ENCODE assay signal across 1 cellular context in the genomic region with DNA sequence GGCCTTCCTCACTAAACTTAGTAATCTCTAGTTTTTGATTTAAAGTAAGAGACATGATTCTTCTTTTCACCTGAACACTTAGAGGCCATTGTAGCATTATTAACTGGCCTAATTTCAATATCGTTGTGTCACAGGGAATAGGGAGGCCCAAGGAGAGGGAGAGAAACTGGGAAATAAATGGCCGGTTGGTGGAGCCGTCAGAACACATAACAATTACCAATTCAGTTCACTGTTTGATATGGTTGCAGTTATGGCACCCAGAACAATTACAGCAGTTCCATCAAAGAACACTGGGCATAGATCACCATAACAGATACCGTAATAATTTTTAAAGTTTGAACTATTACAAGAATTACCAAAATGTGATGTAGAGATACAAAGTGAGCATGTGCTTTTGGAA.
TF ChIP-seq lines count a peak whose summit lies in the region.

No MANE protein-coding gene starts in this region.

TF ChIP-seq in HepG2, 621 proteins besides CTCF, POLR2A, EP300 and RAD21:
- TF ChIP-seq STAG1 (CRISPR knock-in tag; IDR thresholded peaks at IDR 0.05) = peak; percentile 43
- TF ChIP-seq, protein P1, sequence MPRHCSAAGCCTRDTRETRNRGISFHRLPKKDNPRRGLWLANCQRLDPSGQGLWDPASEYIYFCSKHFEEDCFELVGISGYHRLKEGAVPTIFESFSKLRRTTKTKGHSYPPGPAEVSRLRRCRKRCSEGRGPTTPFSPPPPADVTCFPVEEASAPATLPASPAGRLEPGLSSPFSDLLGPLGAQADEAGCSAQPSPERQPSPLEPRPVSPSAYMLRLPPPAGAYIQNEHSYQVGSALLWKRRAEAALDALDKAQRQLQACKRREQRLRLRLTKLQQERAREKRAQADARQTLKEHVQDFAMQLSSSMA (CRISPR knock-in tag; IDR thresholded peaks at IDR 0.05) = no peak
- TF ChIP-seq, protein P2, sequence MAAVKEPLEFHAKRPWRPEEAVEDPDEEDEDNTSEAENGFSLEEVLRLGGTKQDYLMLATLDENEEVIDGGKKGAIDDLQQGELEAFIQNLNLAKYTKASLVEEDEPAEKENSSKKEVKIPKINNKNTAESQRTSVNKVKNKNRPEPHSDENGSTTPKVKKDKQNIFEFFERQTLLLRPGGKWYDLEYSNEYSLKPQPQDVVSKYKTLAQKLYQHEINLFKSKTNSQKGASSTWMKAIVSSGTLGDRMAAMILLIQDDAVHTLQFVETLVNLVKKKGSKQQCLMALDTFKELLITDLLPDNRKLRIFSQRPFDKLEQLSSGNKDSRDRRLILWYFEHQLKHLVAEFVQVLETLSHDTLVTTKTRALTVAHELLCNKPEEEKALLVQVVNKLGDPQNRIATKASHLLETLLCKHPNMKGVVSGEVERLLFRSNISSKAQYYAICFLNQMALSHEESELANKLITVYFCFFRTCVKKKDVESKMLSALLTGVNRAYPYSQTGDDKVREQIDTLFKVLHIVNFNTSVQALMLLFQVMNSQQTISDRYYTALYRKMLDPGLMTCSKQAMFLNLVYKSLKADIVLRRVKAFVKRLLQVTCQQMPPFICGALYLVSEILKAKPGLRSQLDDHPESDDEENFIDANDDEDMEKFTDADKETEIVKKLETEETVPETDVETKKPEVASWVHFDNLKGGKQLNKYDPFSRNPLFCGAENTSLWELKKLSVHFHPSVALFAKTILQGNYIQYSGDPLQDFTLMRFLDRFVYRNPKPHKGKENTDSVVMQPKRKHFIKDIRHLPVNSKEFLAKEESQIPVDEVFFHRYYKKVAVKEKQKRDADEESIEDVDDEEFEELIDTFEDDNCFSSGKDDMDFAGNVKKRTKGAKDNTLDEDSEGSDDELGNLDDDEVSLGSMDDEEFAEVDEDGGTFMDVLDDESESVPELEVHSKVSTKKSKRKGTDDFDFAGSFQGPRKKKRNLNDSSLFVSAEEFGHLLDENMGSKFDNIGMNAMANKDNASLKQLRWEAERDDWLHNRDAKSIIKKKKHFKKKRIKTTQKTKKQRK (IDR thresholded peaks at IDR 0.05; ENCODE audit: low read length) = no peak
